Comparison of ENCODE assay signal across 15 cellular contexts in genomic region chr20:38117635-38118034, GRCh38. TPM values are rescaled to one million over a fixed set of nuclear protein-coding genes. Genes with fewer than 3 reads are reported as not detected.
A peak's percentile ranks its signal among the peaks of the same experiment; 100 is the strongest.
DNase-seq lines count a peak whose midpoint lies in the region; ATAC-seq and TF ChIP-seq lines count a peak whose summit lies in the region.
"Had no signal": no experiment of that assay in that cellular context is flagged by ENCODE, and none has a peak within 500 bp of the region (broad histone marks: within the 10 kb centered on the region; RNA-seq: fewer than 3 reads in every experiment).

No MANE protein-coding gene starts in this region.

- H3K36me3 Mint-ChIP-seq in T-cell, result no peaks in the 10 kb centered on the region
- no peaks in the 10 kb centered on the region for H3K36me3 Mint-ChIP-seq in endothelial cell (ENCODE audit: low read depth, unreplicated experiment)
- H3K36me3 Mint-ChIP-seq: activated naive CD8-positive, alpha-beta T cell treated with anti-CD3 and anti-CD28 coated beads, Interleukin-2, amount 10 ng/mL, durations not matched to agents 7 days and 5 days; CD4-positive, alpha-beta memory T cell had no signal

- TF ChIP-seq CTCF in choroid plexus epithelial cell (conservative IDR thresholded peaks at IDR 0.05; ENCODE audit: low read depth, low read length) (no peak), endothelial cell (IDR thresholded peaks at IDR 0.05; ENCODE audit: unreplicated experiment) (no peak)

- ATAC-seq in T-cell (replicated peaks in 1 of 4) (no peak), HG02798 (IDR thresholded peaks at IDR 0.05; ENCODE audit: poor library complexity, unreplicated experiment) (no peak)

- DNase-seq in EH (ENCODE audit: low read depth) (peak; percentile 94), choroid plexus epithelial cell (ENCODE audit: low read depth) (peak; percentile 84), non-pigmented ciliary epithelial cell (ENCODE audit: low read depth) (peak; percentile 89), T-cell (no peak), endothelial cell (ENCODE audit: low spot score) (no peak), iPS-NIHi11 (ENCODE audit: low spot score) (no peak)
- DNase-seq: activated naive CD8-positive, alpha-beta T cell treated with anti-CD3 and anti-CD28 coated beads, Interleukin-2, amount 10 ng/mL, durations not matched to agents 7 days and 5 days; CD4-positive, alpha-beta memory T cell; effector CD4-positive, alpha-beta T cell; KG1; NCI-H2029 had no signal

- H3K27me3 Mint-ChIP-seq in T-cell (no peaks in the 10 kb centered on the region), endothelial cell (ENCODE audit: unreplicated experiment) (peaks cover 1% of the 10 kb centered on the region)
- H3K27me3 Mint-ChIP-seq: CD4-positive, alpha-beta memory T cell had no signal

- H3K4me3 Mint-ChIP-seq in T-cell (no peak overlapping the region), endothelial cell (ENCODE audit: unreplicated experiment) (no peak overlapping the region)
- H3K4me3 Mint-ChIP-seq: activated naive CD8-positive, alpha-beta T cell treated with anti-CD3 and anti-CD28 coated beads, Interleukin-2, amount 10 ng/mL, durations not matched to agents 7 days and 5 days; CD4-positive, alpha-beta memory T cell had no signal

- no peak overlapping the region for H3K4me3 ChIP-seq in choroid plexus epithelial cell (ENCODE audit: low read depth, low read length)
- H3K4me3 ChIP-seq: right atrium auricular region had no signal

- no peaks in the 10 kb centered on the region for H3K4me1 Mint-ChIP-seq in T-cell
- peaks cover 4% of the 10 kb centered on the region for H3K4me1 Mint-ChIP-seq in endothelial cell (ENCODE audit: unreplicated experiment)

- POLR2A ChIA-PET in T-cell (lab: Charles Lee), result no interaction called here

- no peak overlapping the region for H3K27ac Mint-ChIP-seq in T-cell
- H3K27ac Mint-ChIP-seq in endothelial cell (ENCODE audit: unreplicated experiment), result no peak overlapping the region
- H3K27ac Mint-ChIP-seq: activated naive CD8-positive, alpha-beta T cell treated with anti-CD3 and anti-CD28 coated beads, Interleukin-2, amount 10 ng/mL, durations not matched to agents 7 days and 5 days; CD4-positive, alpha-beta memory T cell had no signal

- CTCF ChIA-PET in T-cell (lab: Charles Lee), result no interaction called here

- no peaks in the 10 kb centered on the region for H3K9me3 Mint-ChIP-seq in T-cell
- no peaks in the 10 kb centered on the region for H3K9me3 Mint-ChIP-seq in endothelial cell (ENCODE audit: unreplicated experiment)
- H3K9me3 Mint-ChIP-seq: activated naive CD8-positive, alpha-beta T cell treated with anti-CD3 and anti-CD28 coated beads, Interleukin-2, amount 10 ng/mL, durations not matched to agents 7 days and 5 days; CD4-positive, alpha-beta memory T cell had no signal

TF ChIP-seq in PFSK-1, 5 proteins besides CTCF, POLR2A, EP300 and RAD21:
- TF ChIP-seq SIN3A (IDR thresholded peaks at IDR 0.05; ENCODE audit: borderline replicate concordance, insufficient read depth, low read length) (peak; percentile 69; the same call in 1 of the 2 replicates), FOXP2 (optimal IDR thresholded peaks at IDR 0.05; ENCODE audit: borderline replicate concordance, extremely low read depth, extremely low read length, insufficient read depth) (no peak)

RNA-seq across cellular contexts. Expression of gene TGM2, which starts 47.4 kb away (rescaled TPM):
- polyA plus RNA-seq in PFSK-1 (2012; ENCODE audit: insufficient read length, low read depth), result 0.72 TPM
- total RNA-seq in T-cell, result 1 to 10 TPM in 2 of 5 donors, under 1 TPM in 1, not detected in 2; 0.62 to 1.8 (median 1.2) TPM
- total RNA-seq in endothelial cell (ENCODE audit: unreplicated experiment), result 216 TPM
- total RNA-seq: activated CD8-positive, alpha-beta memory T cell treated with anti-CD3 and anti-CD28 coated beads for 36 hours had no signal

Comparison
In these comparisons a context has a peak if more than half of its experiments do, and no peak if none do; other contexts are left out.
1. DNase-seq: peak in EH (single experiment), choroid plexus epithelial cell (single experiment) and non-pigmented ciliary epithelial cell (single experiment); none in T-cell (0 of 34), endothelial cell (single experiment) and iPS-NIHi11 (single experiment).
2. RNA of gene TGM2, which starts 47.4 kb away (total RNA-seq): 216 TPM in endothelial cell (single experiment); 0.62 to 1.8 TPM in T-cell; every median in the first group is over 10 times any median in the second.